1 cellular context compared by ENCODE assay signal in the genomic region with DNA sequence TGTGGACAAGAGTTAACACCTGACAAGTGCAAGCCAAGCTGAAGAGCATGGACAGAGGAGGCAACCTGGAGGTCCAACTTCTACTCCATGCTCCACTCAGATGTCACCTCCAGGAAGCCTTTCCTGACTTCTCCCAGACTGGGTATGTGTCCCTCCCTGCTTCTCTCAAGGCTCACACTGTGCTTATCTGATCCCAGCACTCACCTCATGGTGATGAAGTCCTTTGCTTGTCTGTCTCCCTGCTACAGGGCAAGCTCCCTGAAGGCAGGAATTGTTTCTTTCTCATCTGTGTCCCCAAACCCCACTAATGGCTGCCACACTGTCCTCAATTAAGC.
TF ChIP-seq lines count a peak whose summit lies in the region.

No MANE protein-coding gene starts in this region.

TF ChIP-seq in WTC11, 78 proteins besides CTCF, POLR2A, EP300 and RAD21:
- TF ChIP-seq AFF4 (CRISPR knock-in tag; IDR thresholded peaks at IDR 0.05; ENCODE audit: borderline replicate concordance) = no peak
- TF ChIP-seq HMGA2 (CRISPR knock-in tag; IDR thresholded peaks at IDR 0.05) = no peak
- no peak for TF ChIP-seq ATF2 (CRISPR knock-in tag; IDR thresholded peaks at IDR 0.05; ENCODE audit: borderline replicate concordance, low read depth)
- TF ChIP-seq, protein P1, sequence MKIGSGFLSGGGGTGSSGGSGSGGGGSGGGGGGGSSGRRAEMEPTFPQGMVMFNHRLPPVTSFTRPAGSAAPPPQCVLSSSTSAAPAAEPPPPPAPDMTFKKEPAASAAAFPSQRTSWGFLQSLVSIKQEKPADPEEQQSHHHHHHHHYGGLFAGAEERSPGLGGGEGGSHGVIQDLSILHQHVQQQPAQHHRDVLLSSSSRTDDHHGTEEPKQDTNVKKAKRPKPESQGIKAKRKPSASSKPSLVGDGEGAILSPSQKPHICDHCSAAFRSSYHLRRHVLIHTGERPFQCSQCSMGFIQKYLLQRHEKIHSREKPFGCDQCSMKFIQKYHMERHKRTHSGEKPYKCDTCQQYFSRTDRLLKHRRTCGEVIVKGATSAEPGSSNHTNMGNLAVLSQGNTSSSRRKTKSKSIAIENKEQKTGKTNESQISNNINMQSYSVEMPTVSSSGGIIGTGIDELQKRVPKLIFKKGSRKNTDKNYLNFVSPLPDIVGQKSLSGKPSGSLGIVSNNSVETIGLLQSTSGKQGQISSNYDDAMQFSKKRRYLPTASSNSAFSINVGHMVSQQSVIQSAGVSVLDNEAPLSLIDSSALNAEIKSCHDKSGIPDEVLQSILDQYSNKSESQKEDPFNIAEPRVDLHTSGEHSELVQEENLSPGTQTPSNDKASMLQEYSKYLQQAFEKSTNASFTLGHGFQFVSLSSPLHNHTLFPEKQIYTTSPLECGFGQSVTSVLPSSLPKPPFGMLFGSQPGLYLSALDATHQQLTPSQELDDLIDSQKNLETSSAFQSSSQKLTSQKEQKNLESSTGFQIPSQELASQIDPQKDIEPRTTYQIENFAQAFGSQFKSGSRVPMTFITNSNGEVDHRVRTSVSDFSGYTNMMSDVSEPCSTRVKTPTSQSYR (CRISPR knock-in tag; IDR thresholded peaks at IDR 0.05) = no peak
- no peak for TF ChIP-seq ETV6 (CRISPR knock-in tag; IDR thresholded peaks at IDR 0.05)
- TF ChIP-seq, protein P2, sequence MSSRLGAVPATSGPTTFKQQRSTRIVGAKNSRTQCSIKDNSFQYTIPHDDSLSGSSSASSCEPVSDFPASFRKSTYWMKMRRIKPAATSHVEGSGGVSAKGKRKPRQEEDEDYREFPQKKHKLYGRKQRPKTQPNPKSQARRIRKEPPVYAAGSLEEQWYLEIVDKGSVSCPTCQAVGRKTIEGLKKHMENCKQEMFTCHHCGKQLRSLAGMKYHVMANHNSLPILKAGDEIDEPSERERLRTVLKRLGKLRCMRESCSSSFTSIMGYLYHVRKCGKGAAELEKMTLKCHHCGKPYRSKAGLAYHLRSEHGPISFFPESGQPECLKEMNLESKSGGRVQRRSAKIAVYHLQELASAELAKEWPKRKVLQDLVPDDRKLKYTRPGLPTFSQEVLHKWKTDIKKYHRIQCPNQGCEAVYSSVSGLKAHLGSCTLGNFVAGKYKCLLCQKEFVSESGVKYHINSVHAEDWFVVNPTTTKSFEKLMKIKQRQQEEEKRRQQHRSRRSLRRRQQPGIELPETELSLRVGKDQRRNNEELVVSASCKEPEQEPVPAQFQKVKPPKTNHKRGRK (CRISPR knock-in tag; IDR thresholded peaks at IDR 0.05; ENCODE audit: borderline replicate concordance) = no peak
- no peak for TF ChIP-seq FOXK1 (CRISPR knock-in tag; IDR thresholded peaks at IDR 0.05)
- TF ChIP-seq, protein P3, sequence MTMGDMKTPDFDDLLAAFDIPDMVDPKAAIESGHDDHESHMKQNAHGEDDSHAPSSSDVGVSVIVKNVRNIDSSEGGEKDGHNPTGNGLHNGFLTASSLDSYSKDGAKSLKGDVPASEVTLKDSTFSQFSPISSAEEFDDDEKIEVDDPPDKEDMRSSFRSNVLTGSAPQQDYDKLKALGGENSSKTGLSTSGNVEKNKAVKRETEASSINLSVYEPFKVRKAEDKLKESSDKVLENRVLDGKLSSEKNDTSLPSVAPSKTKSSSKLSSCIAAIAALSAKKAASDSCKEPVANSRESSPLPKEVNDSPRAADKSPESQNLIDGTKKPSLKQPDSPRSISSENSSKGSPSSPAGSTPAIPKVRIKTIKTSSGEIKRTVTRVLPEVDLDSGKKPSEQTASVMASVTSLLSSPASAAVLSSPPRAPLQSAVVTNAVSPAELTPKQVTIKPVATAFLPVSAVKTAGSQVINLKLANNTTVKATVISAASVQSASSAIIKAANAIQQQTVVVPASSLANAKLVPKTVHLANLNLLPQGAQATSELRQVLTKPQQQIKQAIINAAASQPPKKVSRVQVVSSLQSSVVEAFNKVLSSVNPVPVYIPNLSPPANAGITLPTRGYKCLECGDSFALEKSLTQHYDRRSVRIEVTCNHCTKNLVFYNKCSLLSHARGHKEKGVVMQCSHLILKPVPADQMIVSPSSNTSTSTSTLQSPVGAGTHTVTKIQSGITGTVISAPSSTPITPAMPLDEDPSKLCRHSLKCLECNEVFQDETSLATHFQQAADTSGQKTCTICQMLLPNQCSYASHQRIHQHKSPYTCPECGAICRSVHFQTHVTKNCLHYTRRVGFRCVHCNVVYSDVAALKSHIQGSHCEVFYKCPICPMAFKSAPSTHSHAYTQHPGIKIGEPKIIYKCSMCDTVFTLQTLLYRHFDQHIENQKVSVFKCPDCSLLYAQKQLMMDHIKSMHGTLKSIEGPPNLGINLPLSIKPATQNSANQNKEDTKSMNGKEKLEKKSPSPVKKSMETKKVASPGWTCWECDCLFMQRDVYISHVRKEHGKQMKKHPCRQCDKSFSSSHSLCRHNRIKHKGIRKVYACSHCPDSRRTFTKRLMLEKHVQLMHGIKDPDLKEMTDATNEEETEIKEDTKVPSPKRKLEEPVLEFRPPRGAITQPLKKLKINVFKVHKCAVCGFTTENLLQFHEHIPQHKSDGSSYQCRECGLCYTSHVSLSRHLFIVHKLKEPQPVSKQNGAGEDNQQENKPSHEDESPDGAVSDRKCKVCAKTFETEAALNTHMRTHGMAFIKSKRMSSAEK (CRISPR knock-in tag; IDR thresholded peaks at IDR 0.05; ENCODE audit: borderline replicate concordance) = no peak
